ENCODE assay signal across 9 cellular contexts in genomic region chr1:161525321-161525720, GRCh38. TPM values are rescaled to one million over a fixed set of nuclear protein-coding genes. Genes with fewer than 3 reads are reported as not detected.
DNase-seq lines count a peak whose midpoint lies in the region; ATAC-seq and TF ChIP-seq lines count a peak whose summit lies in the region.
"Not testable (repeated sequence)": the region's sequence is repeated elsewhere in the genome, so short reads cannot be mapped to it uniquely, and the experiment has no call there.
"Had no signal": no experiment of that assay in that cellular context is flagged by ENCODE, and none has a peak within 500 bp of the region (broad histone marks: within the 10 kb centered on the region; RNA-seq: fewer than 3 reads in every experiment).

No MANE protein-coding gene starts in this region.

- peaks cover 10 to 29% (median 17%) of the 10 kb centered on the region in 3 donors for H3K4me1 Mint-ChIP-seq in CD8-positive, alpha-beta memory T cell
- H3K4me1 Mint-ChIP-seq in activated T-cell treated with anti-CD3 and anti-CD28 coated beads, Interleukin-2, amount 50 U/mL, for 4 hours (ENCODE audit: low read depth), result not testable (repeated sequence)
- H3K4me1 Mint-ChIP-seq in central memory CD8-positive, alpha-beta T cell, result peaks cover 13% of the 10 kb centered on the region
- peaks cover 12% of the 10 kb centered on the region for H3K4me1 Mint-ChIP-seq in mesothelial cell of epicardium

- CTCF ChIA-PET in CD8-positive, alpha-beta memory T cell (lab: Charles Lee), result not testable (repeated sequence)

- H2AFZ ChIP-seq in MM.1S (ENCODE audit: low read length), result not testable (repeated sequence)

- H3K27ac Mint-ChIP-seq in CD8-positive, alpha-beta memory T cell, result peak overlapping the region in 1 of 8 donors; percentile 99
- not testable (repeated sequence) for H3K27ac Mint-ChIP-seq in central memory CD8-positive, alpha-beta T cell (ENCODE audit: low read depth); mesothelial cell of epicardium

- H3K27me3 ChIP-seq in CD8-positive, alpha-beta memory T cell (ENCODE audit: insufficient read depth, low read length, poor library complexity, severe bottlenecking); MM.1S (replicated peaks; ENCODE audit: insufficient read depth, low read length); rectal smooth muscle tissue (ENCODE audit: control insufficient read depth, insufficient read depth, low read length); tibial artery: not testable (repeated sequence)

- H3K36me3 ChIP-seq in CD8-positive, alpha-beta memory T cell (ENCODE audit: insufficient read depth, low read length); MM.1S (replicated peaks; ENCODE audit: insufficient read depth, low read length); rectal smooth muscle tissue (ENCODE audit: control insufficient read depth, insufficient read depth, low read length); tibial artery: not testable (repeated sequence)

- H3K4me2 ChIP-seq in MM.1S (ENCODE audit: low read depth, low read length), result peak overlapping the region; percentile 70; the same call in 1 of the 2 replicates

- not testable (repeated sequence) for H3K4me1 ChIP-seq in CD8-positive, alpha-beta memory T cell (ENCODE audit: insufficient read depth, low read length); MM.1S (ENCODE audit: low read length); rectal smooth muscle tissue (ENCODE audit: control insufficient read depth, insufficient read depth, low read length); tibial artery

- TF ChIP-seq CTCF in MM.1S (IDR thresholded peaks at IDR 0.05; ENCODE audit: low read length); mesothelial cell of epicardium (IDR thresholded peaks at IDR 0.05; ENCODE audit: unreplicated experiment); tibial artery (IDR thresholded peaks at IDR 0.05): not testable (repeated sequence)

- H3K27ac ChIP-seq in CD8-positive, alpha-beta memory T cell (ENCODE audit: low read depth, low read length); MM.1S (ENCODE audit: low read length); rectal smooth muscle tissue (ENCODE audit: low read depth, low read length): not testable (repeated sequence)
- H3K27ac ChIP-seq in tibial artery, result peak overlapping the region; percentile 59 to 78

- H3K4me3 Mint-ChIP-seq in CD8-positive, alpha-beta memory T cell, result peak overlapping the region in 6 of 7 donors; percentile 80 to 94 (median 82)
- peak overlapping the region; percentile 84 for H3K4me3 Mint-ChIP-seq in activated T-cell treated with anti-CD3 and anti-CD28 coated beads, Interleukin-2, amount 50 U/mL, for 4 hours
- peak overlapping the region; percentile 82 for H3K4me3 Mint-ChIP-seq in central memory CD8-positive, alpha-beta T cell
- H3K4me3 Mint-ChIP-seq in mesothelial cell of epicardium, result peak overlapping the region; percentile 85

- not testable (repeated sequence) for H3K79me2 ChIP-seq in MM.1S (ENCODE audit: low read length)

- not testable (repeated sequence) for H3K9me2 ChIP-seq in MM.1S (replicated peaks; ENCODE audit: insufficient read depth, low read length)

- H3K4me3 ChIP-seq in CD8-positive, alpha-beta memory T cell (ENCODE audit: low read length), result not testable (repeated sequence)
- H3K4me3 ChIP-seq in MM.1S (ENCODE audit: low read length) (peak overlapping the region; percentile 55; the same call in 1 of the 2 replicates), rectal smooth muscle tissue (ENCODE audit: low read length) (peak overlapping the region; percentile 58), tibial artery (peak overlapping the region; percentile 80 to 82)

- H3K36me3 Mint-ChIP-seq in CD8-positive, alpha-beta memory T cell, result peaks cover 0 to 13% (median 0%) of the 10 kb centered on the region in 3 donors
- H3K36me3 Mint-ChIP-seq in activated T-cell treated with anti-CD3 and anti-CD28 coated beads, Interleukin-2, amount 50 U/mL, for 4 hours (ENCODE audit: insufficient read depth); mesothelial cell of epicardium: not testable (repeated sequence)
- peaks cover 31% of the 10 kb centered on the region for H3K36me3 Mint-ChIP-seq in central memory CD8-positive, alpha-beta T cell (ENCODE audit: insufficient read depth)

- not testable (repeated sequence) for H3K9me3 ChIP-seq in CD8-positive, alpha-beta memory T cell (ENCODE audit: low read length); MM.1S (replicated peaks; ENCODE audit: insufficient read depth, low read length); tibial artery

- ATAC-seq in activated T-cell treated with anti-CD3 and anti-CD28 coated beads, Interleukin-2, amount 50 U/mL, for 4 hours; central memory CD8-positive, alpha-beta T cell (replicated peaks; ENCODE audit: extremely low read depth, poor library complexity, severe bottlenecking): not testable (repeated sequence)
- ATAC-seq in left cardiac atrium, result peak; percentile 10 to 13

- H4K20me1 ChIP-seq in MM.1S (ENCODE audit: insufficient read depth, low read length), result not testable (repeated sequence)

- POLR2A ChIA-PET in CD8-positive, alpha-beta memory T cell (lab: Charles Lee), result not testable (repeated sequence)

- peaks cover 11% of the 10 kb centered on the region for H3F3A ChIP-seq in MM.1S (ENCODE audit: insufficient read depth, low read length)

- H3K27me3 Mint-ChIP-seq in CD8-positive, alpha-beta memory T cell, result peaks cover 0 to 14% of the 10 kb centered on the region in 2 donors
- H3K27me3 Mint-ChIP-seq in activated T-cell treated with anti-CD3 and anti-CD28 coated beads, Interleukin-2, amount 50 U/mL, for 4 hours (ENCODE audit: low read depth), result not testable (repeated sequence)
- peaks cover 10% of the 10 kb centered on the region for H3K27me3 Mint-ChIP-seq in central memory CD8-positive, alpha-beta T cell
- peaks cover 80% of the 10 kb centered on the region for H3K27me3 Mint-ChIP-seq in mesothelial cell of epicardium (ENCODE audit: low read depth)

- not testable (repeated sequence) for H3K9me3 Mint-ChIP-seq in CD8-positive, alpha-beta memory T cell; activated T-cell treated with anti-CD3 and anti-CD28 coated beads, Interleukin-2, amount 50 U/mL, for 4 hours; central memory CD8-positive, alpha-beta T cell; mesothelial cell of epicardium

- not testable (repeated sequence) for H3K9ac ChIP-seq in MM.1S (ENCODE audit: low read length); rectal smooth muscle tissue (ENCODE audit: low read length)

- intact Hi-C loops in left cardiac atrium (cut with DNase I), result not testable (repeated sequence)
- intact Hi-C loops in tibial artery (cut with DNase I; ENCODE audit: low total_unique reads), result loop anchor here (10.0 kb wide), 1 partner anchor 89 kb away; no protein-coding TSS in a partner anchor

- DNase-seq in CD8-positive, alpha-beta memory T cell; MM.1S; activated T-cell treated with anti-CD3 and anti-CD28 coated beads, Interleukin-2, amount 50 U/mL, for 4 hours; central memory CD8-positive, alpha-beta T cell (ENCODE audit: low spot score in 2 of 2); mesothelial cell of epicardium (ENCODE audit: low spot score in 2 of 2, unreplicated experiment in 2 of 2); tibial artery: not testable (repeated sequence)
- DNase-seq in left cardiac atrium, result peak; percentile 35

RNA-seq across cellular contexts. Expression of gene HSPA6, which starts 1.0 kb away (rescaled TPM):
- total RNA-seq in CD8-positive, alpha-beta memory T cell, result 1 to 10 TPM in 1 of 2 experiments, under 1 TPM in 1; 0.90 to 1.3 TPM
- polyA plus RNA-seq in CD8-positive, alpha-beta memory T cell, result 1.4 TPM
- 1 to 10 TPM in 2 of 3 donors, under 1 TPM in 1; 0.82 to 3.8 (median 1.9) TPM for total RNA-seq in activated T-cell treated with anti-CD3 and anti-CD28 coated beads, Interleukin-2, amount 50 U/mL, for 4 hours
- total RNA-seq in left cardiac atrium (1 to 10 TPM; 2.8 to 3.2 TPM), mesothelial cell of epicardium (0.13 to 0.38 TPM (median 0.25 TPM) in 3 replicates)
- total RNA-seq: HepG2 had no signal

RNA-seq across cellular contexts. Expression of gene FCGR2A, which starts 20.1 kb away (rescaled TPM):
- under 1 TPM; 0.46 to 0.82 TPM for total RNA-seq in CD8-positive, alpha-beta memory T cell
- not detected for polyA plus RNA-seq in CD8-positive, alpha-beta memory T cell
- total RNA-seq in activated T-cell treated with anti-CD3 and anti-CD28 coated beads, Interleukin-2, amount 50 U/mL, for 4 hours, result under 1 TPM; 0.29 to 0.86 (median 0.38) TPM
- total RNA-seq in left cardiac atrium, result 10 to 100 TPM; 37.9 to 48.7 TPM
- total RNA-seq in mesothelial cell of epicardium, result 0.51 to 0.81 TPM (median 0.62 TPM) in 3 replicates
- total RNA-seq: HepG2 had no signal

RNA-seq across cellular contexts. Expression of gene FCGR3A, which starts 24.3 kb away (rescaled TPM):
- 1 to 10 TPM in 1 of 2 experiments, under 1 TPM in 1; 0.58 to 1.1 TPM for total RNA-seq in CD8-positive, alpha-beta memory T cell
- 44.6 TPM for polyA plus RNA-seq in CD8-positive, alpha-beta memory T cell
- under 1 TPM; 0.40 to 0.87 (median 0.61) TPM for total RNA-seq in activated T-cell treated with anti-CD3 and anti-CD28 coated beads, Interleukin-2, amount 50 U/mL, for 4 hours
- total RNA-seq in left cardiac atrium (10 to 100 TPM; 42.9 to 53.7 TPM), mesothelial cell of epicardium (not detected in 3 replicates)
- total RNA-seq: HepG2 had no signal
- polyA plus RNA-seq: HepG2 had no signal

Comparison
In these comparisons a context has a peak if more than half of its experiments do, and no peak if none do; other contexts are left out.
1. RNA of gene FCGR2A, which starts 20.1 kb away (total RNA-seq): 37.9 to 48.7 TPM in left cardiac atrium; 0.46 to 0.82 TPM in CD8-positive, alpha-beta memory T cell, 0.51 to 0.81 TPM in mesothelial cell of epicardium and 0.29 to 0.86 TPM in activated T-cell treated with anti-CD3 and anti-CD28 coated beads, Interleukin-2, amount 50 U/mL, for 4 hours; every median in the first group is over 10 times any median in the second.
2. RNA of gene FCGR3A, which starts 24.3 kb away (total RNA-seq): 42.9 to 53.7 TPM in left cardiac atrium; 0.58 to 1.1 TPM in CD8-positive, alpha-beta memory T cell, 0.40 to 0.87 TPM in activated T-cell treated with anti-CD3 and anti-CD28 coated beads, Interleukin-2, amount 50 U/mL, for 4 hours and not detected in mesothelial cell of epicardium; every median in the first group is over 10 times any median in the second.
3. Peak in every context shown above with its lines, with median percentiles within 50 percentile points of each other: H3K4me3 Mint-ChIP-seq.